24 cellular contexts compared by ENCODE assay signal in genomic region chrX:87265518-87265917, GRCh38.
DNase-seq lines count a peak whose midpoint lies in the region; ATAC-seq, FAIRE-seq and TF ChIP-seq lines count a peak whose summit lies in the region.
"Had no signal": no experiment of that assay in that cellular context is flagged by ENCODE, and none has a peak within 500 bp of the region (broad histone marks: within the 10 kb centered on the region; RNA-seq: fewer than 3 reads in every experiment).

No MANE protein-coding gene starts in this region.

- TF ChIP-seq CTCF in astrocyte (IDR thresholded peaks at IDR 0.05; ENCODE audit: insufficient read depth, low read depth, low read length) (no peak), nephron (IDR thresholded peaks at IDR 0.05; ENCODE audit: unreplicated experiment in 3 of 3) (no peak), hepatocyte (IDR thresholded peaks at IDR 0.05; ENCODE audit: poor library complexity) (no peak), PC-3 (conservative IDR thresholded peaks at IDR 0.05; ENCODE audit: low read depth, low read length) (no peak)

- H3K4me1 ChIP-seq in astrocyte (ENCODE audit: insufficient read depth, low read length) = no peaks in the 10 kb centered on the region
- no peaks in the 10 kb centered on the region for H3K4me1 ChIP-seq in hepatocyte (ENCODE audit: insufficient read depth)
- no peaks in the 10 kb centered on the region for H3K4me1 ChIP-seq in PC-3 (ENCODE audit: insufficient read depth, low read length)
- H3K4me1 ChIP-seq: Peyer's patch, SJCRH30 had no signal

- BruUV-seq in PC-3 (replicated peaks; lab: Mats Ljungman, UMichigan) = no TSS peak

- H3K4me3 ChIP-seq in astrocyte (ENCODE audit: insufficient read depth, low read depth, low read length) (no peak overlapping the region), hepatocyte (no peak overlapping the region), PC-3 (ENCODE audit: low read length) (no peak overlapping the region)
- H3K4me3 ChIP-seq: Peyer's patch, SJCRH30 had no signal

- no peaks in the 10 kb centered on the region for H4K20me1 ChIP-seq in astrocyte (ENCODE audit: insufficient read depth, low read length)
- H4K20me1 ChIP-seq in hepatocyte (ENCODE audit: insufficient read depth, poor library complexity, severe bottlenecking) = no peaks in the 10 kb centered on the region
- H4K20me1 ChIP-seq in PC-3 (ENCODE audit: low read length) = no peaks in the 10 kb centered on the region

- CTCF ChIA-PET in PC-3 (lab: Charles Lee) = no interaction called here

- H3K4me3 Mint-ChIP-seq in activated T-cell treated with anti-CD3 and anti-CD28 coated beads, Interleukin-2, amount 50 U/mL, for 72 hours = no peak overlapping the region
- H3K4me3 Mint-ChIP-seq in activated T-cell treated with anti-CD3 and anti-CD28 coated beads, Interleukin-2, amount 50 U/mL, for 24 hours = no peak overlapping the region
- H3K4me3 Mint-ChIP-seq in astrocyte (ENCODE audit: unreplicated experiment) = no peak overlapping the region
- no peak overlapping the region for H3K4me3 Mint-ChIP-seq in nephron
- H3K4me3 Mint-ChIP-seq: CD8-positive, alpha-beta memory T cell had no signal

- POLR2A ChIA-PET in PC-3 (lab: Charles Lee; ENCODE audit: unreplicated experiment) = no interaction called here

- no peaks in the 10 kb centered on the region for H3K9me2 ChIP-seq in hepatocyte (replicated peaks; ENCODE audit: insufficient read depth)
- H3K9me2 ChIP-seq in PC-3 (replicated peaks; ENCODE audit: low read length) = no peaks in the 10 kb centered on the region

- peak overlapping the region; percentile 54 for H3K27ac Mint-ChIP-seq in activated T-cell treated with anti-CD3 and anti-CD28 coated beads, Interleukin-2, amount 50 U/mL, for 72 hours
- no peak overlapping the region for H3K27ac Mint-ChIP-seq in activated T-cell treated with anti-CD3 and anti-CD28 coated beads, Interleukin-2, amount 50 U/mL, for 24 hours
- no peak overlapping the region for H3K27ac Mint-ChIP-seq in astrocyte (ENCODE audit: unreplicated experiment)
- H3K27ac Mint-ChIP-seq in nephron = peak overlapping the region in 2 of 3 experiments; percentile 14 to 68
- H3K27ac Mint-ChIP-seq: CD8-positive, alpha-beta memory T cell had no signal

- H3K79me2 ChIP-seq in astrocyte (ENCODE audit: insufficient read depth, low read length) (no peaks in the 10 kb centered on the region), hepatocyte (no peaks in the 10 kb centered on the region), PC-3 (ENCODE audit: low read length) (no peaks in the 10 kb centered on the region)

- intact Hi-C loops in PC-3 (cut with micrococcal nuclease) = no loop called here

- H2AFZ ChIP-seq in astrocyte (ENCODE audit: low read depth, low read length) (no peak overlapping the region), hepatocyte (no peak overlapping the region), PC-3 (ENCODE audit: low read length) (no peak overlapping the region)

- H3K27me3 ChIP-seq in astrocyte (ENCODE audit: insufficient read depth, low read length) = no peaks in the 10 kb centered on the region
- H3K27me3 ChIP-seq in hepatocyte = no peaks in the 10 kb centered on the region
- no peaks in the 10 kb centered on the region for H3K27me3 ChIP-seq in PC-3 (ENCODE audit: low read length)
- H3K27me3 ChIP-seq: Peyer's patch, SJCRH30 had no signal

- no peaks in the 10 kb centered on the region for H3K36me3 Mint-ChIP-seq in activated T-cell treated with anti-CD3 and anti-CD28 coated beads, Interleukin-2, amount 50 U/mL, for 72 hours (ENCODE audit: insufficient read depth in 2 of 2)
- no peaks in the 10 kb centered on the region for H3K36me3 Mint-ChIP-seq in activated T-cell treated with anti-CD3 and anti-CD28 coated beads, Interleukin-2, amount 50 U/mL, for 24 hours (ENCODE audit: low read depth)
- no peaks in the 10 kb centered on the region for H3K36me3 Mint-ChIP-seq in astrocyte (ENCODE audit: low read depth, unreplicated experiment)
- H3K36me3 Mint-ChIP-seq in nephron (ENCODE audit: low read depth) = no peaks in the 10 kb centered on the region
- H3K36me3 Mint-ChIP-seq: CD8-positive, alpha-beta memory T cell had no signal

- ATAC-seq in activated T-cell treated with anti-CD3 and anti-CD28 coated beads, Interleukin-2, amount 50 U/mL, for 72 hours (replicated peaks in 1 of 2) = no peak
- ATAC-seq in PC-3 = no peak

- DNase-seq in activated T-cell treated with anti-CD3 and anti-CD28 coated beads, Interleukin-2, amount 50 U/mL, for 72 hours = no peak
- DNase-seq in activated T-cell treated with anti-CD3 and anti-CD28 coated beads, Interleukin-2, amount 50 U/mL, for 24 hours = no peak
- DNase-seq in astrocyte (ENCODE audit: low read depth) = no peak
- DNase-seq in urothelium cell line (ENCODE audit: low spot score) = peak; percentile 2
- no peak for DNase-seq in hepatocyte (ENCODE audit: low spot score)
- no peak for DNase-seq in HK-2 (ENCODE audit: unreplicated experiment)
- no peak for DNase-seq in PC-3
- DNase-seq: Calu3; CD8-positive, alpha-beta memory T cell; DMS53; GDM1; MM.1S; NCI-H1048; NCI-H1417 treated with DMSO at 0.1 percent for 48 hours; NCI-H187; NCI-H2107; NCI-H2227 treated with DMSO at 0.1 percent for 48 hours; NCI-H510A; Peyer's patch had no signal

- no peak overlapping the region for H3K4me2 ChIP-seq in astrocyte (ENCODE audit: low read length)
- no peak overlapping the region for H3K4me2 ChIP-seq in hepatocyte
- H3K4me2 ChIP-seq in PC-3 (ENCODE audit: low read length) = no peak overlapping the region

- H3K9me3 Mint-ChIP-seq in activated T-cell treated with anti-CD3 and anti-CD28 coated beads, Interleukin-2, amount 50 U/mL, for 72 hours = peaks cover 0 to 3% of the 10 kb centered on the region in 2 donors
- no peaks in the 10 kb centered on the region for H3K9me3 Mint-ChIP-seq in activated T-cell treated with anti-CD3 and anti-CD28 coated beads, Interleukin-2, amount 50 U/mL, for 24 hours
- H3K9me3 Mint-ChIP-seq in astrocyte (ENCODE audit: unreplicated experiment) = peaks cover 4% of the 10 kb centered on the region
- no peaks in the 10 kb centered on the region for H3K9me3 Mint-ChIP-seq in nephron

- H3F3A ChIP-seq in PC-3 (ENCODE audit: low read length, unreplicated experiment) = no peaks in the 10 kb centered on the region

- H3K4me1 Mint-ChIP-seq in activated T-cell treated with anti-CD3 and anti-CD28 coated beads, Interleukin-2, amount 50 U/mL, for 72 hours (ENCODE audit: low read depth) = no peaks in the 10 kb centered on the region
- no peaks in the 10 kb centered on the region for H3K4me1 Mint-ChIP-seq in activated T-cell treated with anti-CD3 and anti-CD28 coated beads, Interleukin-2, amount 50 U/mL, for 24 hours (ENCODE audit: low read depth)
- H3K4me1 Mint-ChIP-seq in astrocyte (ENCODE audit: low read depth, unreplicated experiment) (no peaks in the 10 kb centered on the region), nephron (no peaks in the 10 kb centered on the region)
- H3K4me1 Mint-ChIP-seq: CD8-positive, alpha-beta memory T cell had no signal

- H3K9ac ChIP-seq in astrocyte (ENCODE audit: low read length) (no peak overlapping the region), PC-3 (ENCODE audit: low read length) (no peak overlapping the region)

- no peaks in the 10 kb centered on the region for H3K27me3 Mint-ChIP-seq in activated T-cell treated with anti-CD3 and anti-CD28 coated beads, Interleukin-2, amount 50 U/mL, for 72 hours (ENCODE audit: low read depth)
- H3K27me3 Mint-ChIP-seq in activated T-cell treated with anti-CD3 and anti-CD28 coated beads, Interleukin-2, amount 50 U/mL, for 24 hours = no peaks in the 10 kb centered on the region
- H3K27me3 Mint-ChIP-seq in astrocyte (ENCODE audit: low read depth, unreplicated experiment) = no peaks in the 10 kb centered on the region
- H3K27me3 Mint-ChIP-seq in nephron (ENCODE audit: low read depth) = no peaks in the 10 kb centered on the region
- H3K27me3 Mint-ChIP-seq: CD8-positive, alpha-beta memory T cell had no signal

- H3K9me3 ChIP-seq in astrocyte (ENCODE audit: insufficient read depth, low read depth, low read length) (no peaks in the 10 kb centered on the region), hepatocyte (ENCODE audit: low read depth) (no peaks in the 10 kb centered on the region), PC-3 (ENCODE audit: low read length) (no peaks in the 10 kb centered on the region)
- H3K9me3 ChIP-seq: Peyer's patch, SJCRH30 had no signal

- FAIRE-seq in astrocyte (lab: Jason Lieb, UNC) = peak; percentile 5
- no peak for FAIRE-seq in urothelium cell line (lab: Jason Lieb, UNC)
- FAIRE-seq: GM18507, H54 had no signal

- no peak overlapping the region for H3K27ac ChIP-seq in astrocyte (ENCODE audit: low read depth, low read length)
- H3K27ac ChIP-seq in hepatocyte = no peak overlapping the region
- H3K27ac ChIP-seq in PC-3 (ENCODE audit: low read length) = no peak overlapping the region
- H3K27ac ChIP-seq: C4-2B, Peyer's patch, SJCRH30 had no signal

- H3K36me3 ChIP-seq in astrocyte (ENCODE audit: insufficient read depth, low read length) (no peaks in the 10 kb centered on the region), hepatocyte (replicated peaks; ENCODE audit: insufficient read depth, low read depth) (no peaks in the 10 kb centered on the region), PC-3 (ENCODE audit: low read depth, low read length) (no peaks in the 10 kb centered on the region)
- H3K36me3 ChIP-seq: Peyer's patch, SJCRH30 had no signal

- 83% methylated on average over 5 of the region's 5 CpGs for WGBS in hepatocyte (ENCODE audit: low lambda C conversion rate, missing lambda C conversion rate)

Comparison
In these comparisons a context has a peak if more than half of its experiments do, and no peak if none do; other contexts are left out.
1. H3K27ac Mint-ChIP-seq: peak in activated T-cell treated with anti-CD3 and anti-CD28 coated beads, Interleukin-2, amount 50 U/mL, for 72 hours (single experiment) and nephron (2 of 3); none in activated T-cell treated with anti-CD3 and anti-CD28 coated beads, Interleukin-2, amount 50 U/mL, for 24 hours (single experiment) and astrocyte (single experiment).